10 cellular contexts compared by ENCODE assay signal in the genomic region with DNA sequence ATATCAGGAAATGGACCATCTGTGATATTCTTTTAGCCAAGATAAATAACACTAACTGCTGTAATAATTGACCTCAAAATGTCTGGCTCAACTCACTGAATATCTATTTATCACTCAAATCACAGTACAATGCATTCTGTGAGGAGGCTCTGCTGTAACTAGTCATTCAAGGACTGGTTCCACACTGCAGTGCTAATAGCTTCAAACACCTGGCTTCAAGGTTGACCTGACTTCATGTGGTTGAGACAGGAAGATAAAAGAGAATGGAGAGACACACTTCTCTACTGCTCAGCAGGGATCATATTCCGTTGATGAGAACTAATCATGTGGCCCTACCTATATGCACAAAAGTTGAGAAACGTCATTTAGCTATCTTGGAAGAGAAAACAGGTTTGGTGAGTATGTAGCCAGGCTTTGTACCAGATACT. TPM values are rescaled to one million over a fixed set of nuclear protein-coding genes. Genes with fewer than 3 reads are reported as not detected.
DNase-seq lines count a peak whose midpoint lies in the region; ATAC-seq and TF ChIP-seq lines count a peak whose summit lies in the region.
"Had no signal": no experiment of that assay in that cellular context is flagged by ENCODE, and none has a peak within 500 bp of the region (broad histone marks: within the 10 kb centered on the region; RNA-seq: fewer than 3 reads in every experiment).

No MANE protein-coding gene starts in this region.

- H3K4me1 ChIP-seq in Peyer's patch: peaks cover 0 to 18% (median 4%) of the 10 kb centered on the region in 4 donors

- no peaks in the 10 kb centered on the region for H3K36me3 ChIP-seq in Peyer's patch

- H3K4me3 Mint-ChIP-seq in progenitor cell of endocrine pancreas (ENCODE audit: low read depth): no peak overlapping the region
- no peak overlapping the region for H3K4me3 Mint-ChIP-seq in activated T-helper 2 cell treated with anti-CD3 and anti-CD28 coated beads, Interferon-gamma antibody, Interleukin-2, Interleukin-4, amounts not matched to agents 10 μg/mL and 5 μg/mL and 100 μg/mL, durations not matched to agents 14 hours and 24 hours and 36 hours (ENCODE audit: low read depth)

- peaks cover 50% of the 10 kb centered on the region for H3K4me1 Mint-ChIP-seq in progenitor cell of endocrine pancreas (ENCODE audit: low read depth)
- H3K4me1 Mint-ChIP-seq in activated T-helper 2 cell treated with anti-CD3 and anti-CD28 coated beads, Interferon-gamma antibody, Interleukin-2, Interleukin-4, amounts not matched to agents 10 μg/mL and 5 μg/mL and 100 μg/mL, durations not matched to agents 14 hours and 24 hours and 36 hours (ENCODE audit: low read depth): peaks cover 35% of the 10 kb centered on the region

- H3K4me3 ChIP-seq in Peyer's patch: no peak overlapping the region

- H3K27ac Mint-ChIP-seq in progenitor cell of endocrine pancreas: peak overlapping the region; percentile 76
- no peak overlapping the region for H3K27ac Mint-ChIP-seq in activated T-helper 2 cell treated with anti-CD3 and anti-CD28 coated beads, Interferon-gamma antibody, Interleukin-2, Interleukin-4, amounts not matched to agents 10 μg/mL and 5 μg/mL and 100 μg/mL, durations not matched to agents 14 hours and 24 hours and 36 hours

- CTCF ChIA-PET in HEK293T (lab: Yijun Ruan, JAX): no interaction called here

- H3K27me3 Mint-ChIP-seq in progenitor cell of endocrine pancreas: no peaks in the 10 kb centered on the region
- H3K27me3 Mint-ChIP-seq in activated T-helper 2 cell treated with anti-CD3 and anti-CD28 coated beads, Interferon-gamma antibody, Interleukin-2, Interleukin-4, amounts not matched to agents 10 μg/mL and 5 μg/mL and 100 μg/mL, durations not matched to agents 14 hours and 24 hours and 36 hours (ENCODE audit: low read depth): peaks cover 68% of the 10 kb centered on the region

- ATAC-seq in GM19043 (IDR thresholded peaks at IDR 0.05; ENCODE audit: low read depth, unreplicated experiment) (peak; percentile 44), HG03342 (IDR thresholded peaks at IDR 0.05; ENCODE audit: unreplicated experiment) (peak; percentile 48), HG02970 (IDR thresholded peaks at IDR 0.05; ENCODE audit: low FRiP score, unreplicated experiment) (no peak)

- POLR2A ChIA-PET in HEK293T (lab: Yijun Ruan, JAX): interaction anchor here (1.2 kb wide), 1 partner anchor 81 kb away, joined by 3 read pairs; a partner anchor contains a TSS

- no peak for TF ChIP-seq CTCF in Peyer's patch (IDR thresholded peaks at IDR 0.05)
- no peak for TF ChIP-seq CTCF in progenitor cell of endocrine pancreas (IDR thresholded peaks at IDR 0.05; ENCODE audit: unreplicated experiment)

- no peaks in the 10 kb centered on the region for H3K36me3 Mint-ChIP-seq in progenitor cell of endocrine pancreas (ENCODE audit: insufficient read depth)
- no peaks in the 10 kb centered on the region for H3K36me3 Mint-ChIP-seq in activated T-helper 2 cell treated with anti-CD3 and anti-CD28 coated beads, Interferon-gamma antibody, Interleukin-2, Interleukin-4, amounts not matched to agents 10 μg/mL and 5 μg/mL and 100 μg/mL, durations not matched to agents 14 hours and 24 hours and 36 hours (ENCODE audit: low read depth)

- TF ChIP-seq POLR2A in Peyer's patch (IDR thresholded peaks at IDR 0.05): no peak

- intact Hi-C loops in activated T-helper 2 cell treated with anti-CD3 and anti-CD28 coated beads, Interferon-gamma antibody, Interleukin-2, Interleukin-4, amounts not matched to agents 10 μg/mL and 5 μg/mL and 100 μg/mL, durations not matched to agents 14 hours and 24 hours and 36 hours (cut with micrococcal nuclease): no loop called here

- DNase-seq in Peyer's patch (no peak), progenitor cell of endocrine pancreas (ENCODE audit: low spot score, unreplicated experiment) (no peak), NCI-H82 treated with DMSO at 0.1 percent for 48 hours (lab: John Stamatoyannopoulos, UW; ENCODE audit: unreplicated experiment) (no peak), HEK293T (ENCODE audit: extremely low spot score) (no peak)
- no peak for DNase-seq in activated T-helper 2 cell treated with anti-CD3 and anti-CD28 coated beads, Interferon-gamma antibody, Interleukin-2, Interleukin-4, amounts not matched to agents 10 μg/mL and 5 μg/mL and 100 μg/mL, durations not matched to agents 14 hours and 24 hours and 36 hours (ENCODE audit: low spot score)
- DNase-seq: SIG-M5 had no signal

- no peaks in the 10 kb centered on the region for H3K27me3 ChIP-seq in Peyer's patch

- H3K9me3 ChIP-seq in Peyer's patch: no peaks in the 10 kb centered on the region

- no peaks in the 10 kb centered on the region for H3K9me3 Mint-ChIP-seq in progenitor cell of endocrine pancreas (ENCODE audit: low read depth)
- H3K9me3 Mint-ChIP-seq in activated T-helper 2 cell treated with anti-CD3 and anti-CD28 coated beads, Interferon-gamma antibody, Interleukin-2, Interleukin-4, amounts not matched to agents 10 μg/mL and 5 μg/mL and 100 μg/mL, durations not matched to agents 14 hours and 24 hours and 36 hours: no peaks in the 10 kb centered on the region

- peak overlapping the region in 3 of 4 donors; percentile 5 to 29 (median 6) for H3K27ac ChIP-seq in Peyer's patch

TF ChIP-seq in HEK293T, 16 proteins besides CTCF, POLR2A, EP300 and RAD21:
- no peak for TF ChIP-seq NFRKB (IDR thresholded peaks at IDR 0.05)
- TF ChIP-seq SP1 (IDR thresholded peaks at IDR 0.05): no peak
- no peak for TF ChIP-seq FOXA1 (IDR thresholded peaks at IDR 0.05)
- TF ChIP-seq, protein P1, sequence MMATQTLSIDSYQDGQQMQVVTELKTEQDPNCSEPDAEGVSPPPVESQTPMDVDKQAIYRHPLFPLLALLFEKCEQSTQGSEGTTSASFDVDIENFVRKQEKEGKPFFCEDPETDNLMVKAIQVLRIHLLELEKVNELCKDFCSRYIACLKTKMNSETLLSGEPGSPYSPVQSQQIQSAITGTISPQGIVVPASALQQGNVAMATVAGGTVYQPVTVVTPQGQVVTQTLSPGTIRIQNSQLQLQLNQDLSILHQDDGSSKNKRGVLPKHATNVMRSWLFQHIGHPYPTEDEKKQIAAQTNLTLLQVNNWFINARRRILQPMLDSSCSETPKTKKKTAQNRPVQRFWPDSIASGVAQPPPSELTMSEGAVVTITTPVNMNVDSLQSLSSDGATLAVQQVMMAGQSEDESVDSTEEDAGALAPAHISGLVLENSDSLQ (IDR thresholded peaks at IDR 0.05): no peak
- no peak for TF ChIP-seq FOXM1 (IDR thresholded peaks at IDR 0.05; ENCODE audit: borderline replicate concordance)
- no peak for TF ChIP-seq SUZ12 (IDR thresholded peaks at IDR 0.05)
- TF ChIP-seq L3MBTL2 (conservative IDR thresholded peaks at IDR 0.05): no peak
- no peak for TF ChIP-seq HDGF (IDR thresholded peaks at IDR 0.05; ENCODE audit: borderline replicate concordance)
- no peak for TF ChIP-seq BHLHE40 (IDR thresholded peaks at IDR 0.05; ENCODE audit: borderline replicate concordance)
- TF ChIP-seq TARDBP (IDR thresholded peaks at IDR 0.05): no peak
- TF ChIP-seq LEF1 (IDR thresholded peaks at IDR 0.05; ENCODE audit: borderline replicate concordance): no peak
- no peak for TF ChIP-seq ELF4 (IDR thresholded peaks at IDR 0.05)
- no peak for TF ChIP-seq ARNT (IDR thresholded peaks at IDR 0.05)

RNA-seq across cellular contexts. Expression of a gene that starts 3.4 kb away (rescaled TPM):
- 10 to 100 TPM; 40.1 to 95.7 (median 71.0) TPM for total RNA-seq in Peyer's patch
- total RNA-seq in progenitor cell of endocrine pancreas: 55.9 and 61.9 TPM in 2 replicates
- total RNA-seq in activated T-helper 2 cell treated with anti-CD3 and anti-CD28 coated beads, Interferon-gamma antibody, Interleukin-2, Interleukin-4, amounts not matched to agents 10 μg/mL and 5 μg/mL and 100 μg/mL, durations not matched to agents 14 hours and 24 hours and 36 hours: 0.39 and 0.57 TPM in 2 replicates

RNA-seq across cellular contexts. Expression of a gene that starts 45.0 kb away (rescaled TPM):
- total RNA-seq in Peyer's patch (not detected), progenitor cell of endocrine pancreas (0.82 TPM in 1 of 2 replicates, not detected in the other)
- not detected in 2 replicates for total RNA-seq in activated T-helper 2 cell treated with anti-CD3 and anti-CD28 coated beads, Interferon-gamma antibody, Interleukin-2, Interleukin-4, amounts not matched to agents 10 μg/mL and 5 μg/mL and 100 μg/mL, durations not matched to agents 14 hours and 24 hours and 36 hours
- total RNA-seq: mononuclear cell had no signal

Comparison
In these comparisons a context has a peak if more than half of its experiments do, and no peak if none do; other contexts are left out.
1. RNA of a gene that starts 3.4 kb away (total RNA-seq): 40.1 to 95.7 TPM in Peyer's patch and 55.9 to 61.9 TPM in progenitor cell of endocrine pancreas; 0.39 to 0.57 TPM in activated T-helper 2 cell treated with anti-CD3 and anti-CD28 coated beads, Interferon-gamma antibody, Interleukin-2, Interleukin-4, amounts not matched to agents 10 μg/mL and 5 μg/mL and 100 μg/mL, durations not matched to agents 14 hours and 24 hours and 36 hours; every median in the first group is over 10 times any median in the second.